In genomic region chr3:194133661-194134230, GRCh38 we compare ENCODE assay signal across 8 cellular contexts. TPM values are rescaled to one million over a fixed set of nuclear protein-coding genes. Genes with fewer than 3 reads are reported as not detected.
DNase-seq lines count a peak whose midpoint lies in the region; ATAC-seq and TF ChIP-seq lines count a peak whose summit lies in the region.

No MANE protein-coding gene starts in this region.

- H3K27me3 ChIP-seq in NT2/D1 (ENCODE audit: insufficient read depth, insufficient read length): peaks cover 25% of the 10 kb centered on the region
- H3K27me3 ChIP-seq in spleen (replicated peaks in 1 of 7): peaks cover 0 to 79% (median 3%) of the 10 kb centered on the region in 7 donors

- H3K9me3 ChIP-seq in NT2/D1 (ENCODE audit: insufficient read depth, low read length): no peaks in the 10 kb centered on the region
- H3K9me3 ChIP-seq in spleen: no peaks in the 10 kb centered on the region

- no peak for DNase-seq in T-helper 1 cell
- DNase-seq in NT2/D1 (ENCODE audit: low read depth, low spot score): peak; percentile 66
- peak; percentile 86 for DNase-seq in astrocyte of the hippocampus (ENCODE audit: low read depth, low spot score)
- peak; percentile 80 for DNase-seq in iris pigment epithelial cell (ENCODE audit: low read depth)
- no peak for DNase-seq in spleen
- no peak for DNase-seq in dedifferentiated amniotic fluid mesenchymal stem cell (ENCODE audit: extremely low spot score)

- peak overlapping the region; percentile 71 for H3K4me3 Mint-ChIP-seq in T-helper 1 cell treated with Interleukin-12 subunit alpha and Interleukin-12 subunit beta and Interleukin-4 antibody, amounts not matched to agents 30 μg/mL and 1 μg/mL, for 36 hours

- peak overlapping the region in 7 of 8 donors; percentile 48 to 95 (median 73) for H3K27ac ChIP-seq in spleen

- peaks cover 69% of the 10 kb centered on the region for H3K27me3 Mint-ChIP-seq in T-helper 1 cell treated with Interleukin-12 subunit alpha and Interleukin-12 subunit beta and Interleukin-4 antibody, amounts not matched to agents 30 μg/mL and 1 μg/mL, for 36 hours (ENCODE audit: low read depth)

- peak overlapping the region; percentile 41 for H3K4me3 ChIP-seq in NT2/D1 (ENCODE audit: insufficient read length, low read depth)
- peak overlapping the region in 7 of 8 donors; percentile 0 to 75 (median 62) for H3K4me3 ChIP-seq in spleen

- H3K27ac Mint-ChIP-seq in T-helper 1 cell treated with Interleukin-12 subunit alpha and Interleukin-12 subunit beta and Interleukin-4 antibody, amounts not matched to agents 30 μg/mL and 1 μg/mL, for 36 hours: peak overlapping the region; percentile 49

- intact Hi-C loops in spleen (cut with DNase I; ENCODE audit: low total_unique reads): loop anchor here (10.0 kb wide), 1 partner anchor 469 kb away; no protein-coding TSS in a partner anchor

- no peaks in the 10 kb centered on the region for H3K9me3 Mint-ChIP-seq in T-helper 1 cell treated with Interleukin-12 subunit alpha and Interleukin-12 subunit beta and Interleukin-4 antibody, amounts not matched to agents 30 μg/mL and 1 μg/mL, for 36 hours

- H3K4me1 ChIP-seq in NT2/D1 (ENCODE audit: insufficient read depth, insufficient read length): peaks cover 33% of the 10 kb centered on the region
- H3K4me1 ChIP-seq in spleen: peaks cover 19 to 95% (median 83%) of the 10 kb centered on the region in 6 donors

- TF ChIP-seq POLR2A in spleen (IDR thresholded peaks at IDR 0.05): no peak

- H3K4me1 Mint-ChIP-seq in T-helper 1 cell treated with Interleukin-12 subunit alpha and Interleukin-12 subunit beta and Interleukin-4 antibody, amounts not matched to agents 30 μg/mL and 1 μg/mL, for 36 hours (ENCODE audit: low read depth): peaks cover 48% of the 10 kb centered on the region

- TF ChIP-seq CTCF in spleen (IDR thresholded peaks at IDR 0.05 in 8 of 11, conservative IDR thresholded peaks at IDR 0.05 in 3 of 11): no peak

- H3K9ac ChIP-seq in NT2/D1 (ENCODE audit: insufficient read length, low read depth): peak overlapping the region; percentile 79

- WGBS in spleen, 5 donors: 5 to 6% (median 5%) methylated on average over 17 to 41 of the region's 41 CpGs

- no peak for ATAC-seq in HG03460 (IDR thresholded peaks at IDR 0.05; ENCODE audit: unreplicated experiment)

- H3K36me3 ChIP-seq in NT2/D1 (ENCODE audit: insufficient read depth, insufficient read length, low read length) (peaks cover 21% of the 10 kb centered on the region), spleen (peaks cover 0 to 9% (median 0%) of the 10 kb centered on the region in 6 donors)

- peaks cover 3% of the 10 kb centered on the region for H3K36me3 Mint-ChIP-seq in T-helper 1 cell treated with Interleukin-12 subunit alpha and Interleukin-12 subunit beta and Interleukin-4 antibody, amounts not matched to agents 30 μg/mL and 1 μg/mL, for 36 hours (ENCODE audit: low read depth)

RNA-seq across cellular contexts. Expression of gene HES1, which starts 2.2 kb away (rescaled TPM):
- 10 to 100 TPM; 38.2 to 59.6 (median 40.3) TPM for total RNA-seq in spleen
- polyA plus RNA-seq in spleen: 10 to 100 TPM; 17.7 to 19.7 (median 19.6) TPM

Comparison
In these comparisons a context has a peak if more than half of its experiments do, and no peak if none do; other contexts are left out.
1. DNase-seq: peak in NT2/D1 (single experiment), astrocyte of the hippocampus (single experiment) and iris pigment epithelial cell (single experiment); none in T-helper 1 cell (0 of 5), spleen (single experiment) and dedifferentiated amniotic fluid mesenchymal stem cell (single experiment).